2 cellular contexts compared by ENCODE assay signal in the genomic region with DNA sequence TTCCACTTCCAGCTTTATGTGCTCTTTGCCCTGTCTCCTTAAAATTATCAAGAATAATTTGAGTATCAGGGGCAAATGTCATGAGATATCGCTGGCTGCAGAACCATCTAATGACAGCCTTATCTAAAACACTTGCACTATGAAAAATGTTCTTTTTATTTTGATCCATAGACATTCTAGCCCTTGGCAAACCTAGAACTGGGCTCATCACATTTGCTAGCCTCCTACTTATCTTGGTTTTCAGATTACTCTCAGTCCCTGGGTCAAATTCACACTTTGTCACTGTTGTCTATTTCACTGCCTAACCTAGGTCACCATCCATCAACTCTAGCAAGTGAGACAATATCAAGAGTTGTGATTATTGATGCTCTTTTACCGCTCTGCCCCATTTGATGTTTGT.
A peak's percentile ranks its signal among the peaks of the same experiment; 100 is the strongest.
TF ChIP-seq lines count a peak whose summit lies in the region.

No MANE protein-coding gene starts in this region.

TF ChIP-seq in liver, 16 proteins besides CTCF, POLR2A, EP300 and RAD21:
- TF ChIP-seq NR2F2 (IDR thresholded peaks at IDR 0.05) (peak; percentile 51), RXRA (IDR thresholded peaks at IDR 0.05) (no peak)

TF ChIP-seq in HepG2, 621 proteins besides CTCF, POLR2A, EP300 and RAD21:
- TF ChIP-seq GZF1 (CRISPR knock-in tag; IDR thresholded peaks at IDR 0.05) (no peak), KDM5B (CRISPR knock-in tag; IDR thresholded peaks at IDR 0.05; ENCODE audit: borderline replicate concordance) (no peak), ZNF180 (CRISPR knock-in tag; IDR thresholded peaks at IDR 0.05; ENCODE audit: borderline replicate concordance, low read depth) (no peak), EEA1 (CRISPR knock-in tag; IDR thresholded peaks at IDR 0.05; ENCODE audit: borderline replicate concordance) (no peak), KDM1A (CRISPR knock-in tag; IDR thresholded peaks at IDR 0.05) (no peak), ZMYM3 (CRISPR knock-in tag; IDR thresholded peaks at IDR 0.05) (no peak), ZNF839 (CRISPR knock-in tag; IDR thresholded peaks at IDR 0.05; ENCODE audit: borderline replicate concordance) (no peak), MXI1 (IDR thresholded peaks at IDR 0.05; ENCODE audit: borderline replicate concordance, low read depth, low read length) (no peak), ZNF776 (CRISPR knock-in tag; IDR thresholded peaks at IDR 0.05) (no peak), GATAD2A (CRISPR knock-in tag; IDR thresholded peaks at IDR 0.05) (no peak), FOXO1 (CRISPR knock-in tag; IDR thresholded peaks at IDR 0.05) (no peak), JUN (CRISPR knock-in tag; IDR thresholded peaks at IDR 0.05) (no peak)
- TF ChIP-seq, protein P1, sequence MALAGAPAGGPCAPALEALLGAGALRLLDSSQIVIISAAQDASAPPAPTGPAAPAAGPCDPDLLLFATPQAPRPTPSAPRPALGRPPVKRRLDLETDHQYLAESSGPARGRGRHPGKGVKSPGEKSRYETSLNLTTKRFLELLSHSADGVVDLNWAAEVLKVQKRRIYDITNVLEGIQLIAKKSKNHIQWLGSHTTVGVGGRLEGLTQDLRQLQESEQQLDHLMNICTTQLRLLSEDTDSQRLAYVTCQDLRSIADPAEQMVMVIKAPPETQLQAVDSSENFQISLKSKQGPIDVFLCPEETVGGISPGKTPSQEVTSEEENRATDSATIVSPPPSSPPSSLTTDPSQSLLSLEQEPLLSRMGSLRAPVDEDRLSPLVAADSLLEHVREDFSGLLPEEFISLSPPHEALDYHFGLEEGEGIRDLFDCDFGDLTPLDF (CRISPR knock-in tag; IDR thresholded peaks at IDR 0.05): no peak
- TF ChIP-seq, protein P2, sequence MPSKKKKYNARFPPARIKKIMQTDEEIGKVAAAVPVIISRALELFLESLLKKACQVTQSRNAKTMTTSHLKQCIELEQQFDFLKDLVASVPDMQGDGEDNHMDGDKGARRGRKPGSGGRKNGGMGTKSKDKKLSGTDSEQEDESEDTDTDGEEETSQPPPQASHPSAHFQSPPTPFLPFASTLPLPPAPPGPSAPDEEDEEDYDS (CRISPR knock-in tag; IDR thresholded peaks at IDR 0.05): no peak
- TF ChIP-seq, protein P3, sequence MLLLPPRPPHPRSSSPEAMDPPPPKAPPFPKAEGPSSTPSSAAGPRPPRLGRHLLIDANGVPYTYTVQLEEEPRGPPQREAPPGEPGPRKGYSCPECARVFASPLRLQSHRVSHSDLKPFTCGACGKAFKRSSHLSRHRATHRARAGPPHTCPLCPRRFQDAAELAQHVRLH (CRISPR knock-in tag; IDR thresholded peaks at IDR 0.05; ENCODE audit: borderline replicate concordance, low read depth): no peak
